4 cellular contexts compared by ENCODE assay signal in the genomic region with DNA sequence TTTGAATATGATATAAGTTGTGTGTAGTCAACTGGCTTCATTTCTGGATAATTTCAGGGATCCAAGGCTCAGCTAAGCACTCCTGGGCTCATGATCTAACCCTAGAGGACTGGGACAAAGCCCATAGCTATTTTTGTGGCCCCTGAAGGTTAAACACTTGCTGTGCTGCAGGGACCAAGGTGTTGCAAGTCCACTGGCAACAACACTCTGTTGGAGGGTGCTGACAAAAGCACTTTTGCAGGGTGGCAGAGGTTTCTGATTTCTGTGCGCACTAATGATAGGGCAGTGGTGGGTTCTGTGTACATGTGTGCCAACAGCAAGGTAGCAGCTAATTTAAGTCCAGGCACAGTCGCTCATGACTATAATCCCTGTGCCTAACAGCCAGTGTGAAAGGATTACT.
"Had no signal": no experiment of that assay in that cellular context is flagged by ENCODE, and none has a peak within 500 bp of the region (broad histone marks: within the 10 kb centered on the region; RNA-seq: fewer than 3 reads in every experiment).

No MANE protein-coding gene starts in this region.

- H3K4me3 ChIP-seq: K562 had no signal

- ATAC-seq: HepG2, K562 had no signal

- DNase-seq: IMR-90 had no signal

- H3K27ac ChIP-seq: HL-60 had no signal
